In genomic region chr14:99603471-99603933, GRCh38 we compare ENCODE assay signal across 1 cellular context.
TF ChIP-seq lines count a peak whose summit lies in the region.

No MANE protein-coding gene starts in this region.

TF ChIP-seq in HepG2, 621 proteins besides CTCF, POLR2A, EP300 and RAD21 (continued from another document and continues in another):
- TF ChIP-seq CBFB (CRISPR knock-in tag; IDR thresholded peaks at IDR 0.05) (peak; percentile 71), ZSCAN30 (CRISPR knock-in tag; IDR thresholded peaks at IDR 0.05) (0 out of 2 replicates have a peak, but pooled peaks have one; percentile 49), MAZ (IDR thresholded peaks at IDR 0.05; ENCODE audit: borderline replicate concordance, low read depth, low read length) (no peak), MAZ (CRISPR knock-in tag; IDR thresholded peaks at IDR 0.05; ENCODE audit: low read depth) (peak; percentile 84), PRMT3 (CRISPR knock-in tag; IDR thresholded peaks at IDR 0.05; ENCODE audit: borderline replicate concordance, low read depth) (0 out of 2 replicates have a peak, but pooled peaks have one; percentile 91), ZNF747 (CRISPR knock-in tag; IDR thresholded peaks at IDR 0.05; ENCODE audit: borderline replicate concordance) (peak; percentile 70; the same call in 1 of the 2 replicates), ZNF543 (CRISPR knock-in tag; IDR thresholded peaks at IDR 0.05) (peak; percentile 87; the same call in 1 of the 2 replicates), ZNF10 (CRISPR knock-in tag; IDR thresholded peaks at IDR 0.05; ENCODE audit: borderline replicate concordance, low read depth) (no peak), TOE1 (CRISPR knock-in tag; IDR thresholded peaks at IDR 0.05) (peak; percentile 69; the same call in 1 of the 2 replicates), ZNF382 (CRISPR knock-in tag; IDR thresholded peaks at IDR 0.05; ENCODE audit: borderline replicate concordance) (no peak), KLF15 (CRISPR knock-in tag; IDR thresholded peaks at IDR 0.05; ENCODE audit: borderline replicate concordance) (peak; percentile 98; the same call in 1 of the 2 replicates), PRDM10 (CRISPR knock-in tag; IDR thresholded peaks at IDR 0.05; ENCODE audit: low read depth) (no peak), ZNF44 (CRISPR knock-in tag; IDR thresholded peaks at IDR 0.05) (no peak), PHB2 (IDR thresholded peaks at IDR 0.05; ENCODE audit: partially characterized antibody) (no peak), ZNF547 (CRISPR knock-in tag; IDR thresholded peaks at IDR 0.05) (peak; percentile 97), ZNF180 (CRISPR knock-in tag; IDR thresholded peaks at IDR 0.05; ENCODE audit: borderline replicate concordance, low read depth) (no peak), EED (CRISPR knock-in tag; IDR thresholded peaks at IDR 0.05) (peak; percentile 99), ZNF788 (CRISPR knock-in tag; IDR thresholded peaks at IDR 0.05; ENCODE audit: borderline replicate concordance) (peak; percentile 90), ATF7-NPFF (CRISPR knock-in tag; IDR thresholded peaks at IDR 0.05; ENCODE audit: low read depth) (peak; percentile 99), ZNF782 (CRISPR knock-in tag; IDR thresholded peaks at IDR 0.05; ENCODE audit: borderline replicate concordance) (peak; percentile 98; the same call in 1 of the 2 replicates), ARNT (IDR thresholded peaks at IDR 0.05) (no peak), BORCS8-MEF2B (CRISPR knock-in tag; IDR thresholded peaks at IDR 0.05) (peak; percentile 98), HDAC6 (IDR thresholded peaks at IDR 0.05; ENCODE audit: low read depth, low read length) (no peak), ZNF24 (IDR thresholded peaks at IDR 0.05) (no peak), ZNF737 (CRISPR knock-in tag; IDR thresholded peaks at IDR 0.05; ENCODE audit: borderline replicate concordance) (peak; percentile 64; the same call in 1 of the 2 replicates), DMAP1 (CRISPR knock-in tag; IDR thresholded peaks at IDR 0.05) (peak; percentile 58; the same call in 1 of the 2 replicates), TEAD2 (CRISPR knock-in tag; IDR thresholded peaks at IDR 0.05) (peak; percentile 98), MLX (CRISPR knock-in tag; IDR thresholded peaks at IDR 0.05) (peak; percentile 25; the same call in 1 of the 2 replicates), ZNF232 (CRISPR knock-in tag; IDR thresholded peaks at IDR 0.05; ENCODE audit: borderline replicate concordance) (peak; percentile 97), ZBTB34 (CRISPR knock-in tag; IDR thresholded peaks at IDR 0.05) (no peak), GABPB1 (CRISPR knock-in tag; IDR thresholded peaks at IDR 0.05) (peak; percentile 67)
- TF ChIP-seq, protein P1, sequence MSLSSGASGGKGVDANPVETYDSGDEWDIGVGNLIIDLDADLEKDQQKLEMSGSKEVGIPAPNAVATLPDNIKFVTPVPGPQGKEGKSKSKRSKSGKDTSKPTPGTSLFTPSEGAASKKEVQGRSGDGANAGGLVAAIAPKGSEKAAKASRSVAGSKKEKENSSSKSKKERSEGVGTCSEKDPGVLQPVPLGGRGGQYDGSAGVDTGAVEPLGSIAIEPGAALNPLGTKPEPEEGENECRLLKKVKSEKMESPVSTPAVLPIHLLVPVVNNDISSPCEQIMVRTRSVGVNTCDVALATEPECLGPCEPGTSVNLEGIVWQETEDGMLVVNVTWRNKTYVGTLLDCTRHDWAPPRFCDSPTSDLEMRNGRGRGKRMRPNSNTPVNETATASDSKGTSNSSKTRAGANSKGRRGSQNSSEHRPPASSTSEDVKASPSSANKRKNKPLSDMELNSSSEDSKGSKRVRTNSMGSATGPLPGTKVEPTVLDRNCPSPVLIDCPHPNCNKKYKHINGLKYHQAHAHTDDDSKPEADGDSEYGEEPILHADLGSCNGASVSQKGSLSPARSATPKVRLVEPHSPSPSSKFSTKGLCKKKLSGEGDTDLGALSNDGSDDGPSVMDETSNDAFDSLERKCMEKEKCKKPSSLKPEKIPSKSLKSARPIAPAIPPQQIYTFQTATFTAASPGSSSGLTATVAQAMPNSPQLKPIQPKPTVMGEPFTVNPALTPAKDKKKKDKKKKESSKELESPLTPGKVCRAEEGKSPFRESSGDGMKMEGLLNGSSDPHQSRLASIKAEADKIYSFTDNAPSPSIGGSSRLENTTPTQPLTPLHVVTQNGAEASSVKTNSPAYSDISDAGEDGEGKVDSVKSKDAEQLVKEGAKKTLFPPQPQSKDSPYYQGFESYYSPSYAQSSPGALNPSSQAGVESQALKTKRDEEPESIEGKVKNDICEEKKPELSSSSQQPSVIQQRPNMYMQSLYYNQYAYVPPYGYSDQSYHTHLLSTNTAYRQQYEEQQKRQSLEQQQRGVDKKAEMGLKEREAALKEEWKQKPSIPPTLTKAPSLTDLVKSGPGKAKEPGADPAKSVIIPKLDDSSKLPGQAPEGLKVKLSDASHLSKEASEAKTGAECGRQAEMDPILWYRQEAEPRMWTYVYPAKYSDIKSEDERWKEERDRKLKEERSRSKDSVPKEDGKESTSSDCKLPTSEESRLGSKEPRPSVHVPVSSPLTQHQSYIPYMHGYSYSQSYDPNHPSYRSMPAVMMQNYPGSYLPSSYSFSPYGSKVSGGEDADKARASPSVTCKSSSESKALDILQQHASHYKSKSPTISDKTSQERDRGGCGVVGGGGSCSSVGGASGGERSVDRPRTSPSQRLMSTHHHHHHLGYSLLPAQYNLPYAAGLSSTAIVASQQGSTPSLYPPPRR (CRISPR knock-in tag; IDR thresholded peaks at IDR 0.05; ENCODE audit: borderline replicate concordance), result peak; percentile 46; the same call in 1 of the 2 replicates
- TF ChIP-seq, protein P2, sequence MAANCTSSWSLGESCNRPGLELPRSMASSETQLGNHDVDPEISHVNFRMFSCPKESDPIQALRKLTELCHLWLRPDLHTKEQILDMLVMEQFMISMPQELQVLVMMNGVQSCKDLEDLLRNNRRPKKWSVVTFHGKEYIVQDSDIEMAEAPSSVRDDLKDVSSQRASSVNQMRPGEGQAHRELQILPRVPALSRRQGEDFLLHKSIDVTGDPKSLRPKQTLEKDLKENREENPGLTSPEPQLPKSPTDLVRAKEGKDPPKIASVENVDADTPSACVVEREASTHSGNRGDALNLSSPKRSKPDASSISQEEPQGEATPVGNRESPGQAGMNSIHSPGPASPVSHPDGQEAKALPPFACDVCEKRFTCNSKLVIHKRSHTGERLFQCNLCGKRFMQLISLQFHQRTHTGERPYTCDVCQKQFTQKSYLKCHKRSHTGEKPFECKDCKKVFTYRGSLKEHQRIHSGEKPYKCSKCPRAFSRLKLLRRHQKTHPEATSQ (CRISPR knock-in tag; IDR thresholded peaks at IDR 0.05; ENCODE audit: borderline replicate concordance), result 0 out of 2 replicates have a peak, but pooled peaks have one; percentile 53
- TF ChIP-seq, protein P3, sequence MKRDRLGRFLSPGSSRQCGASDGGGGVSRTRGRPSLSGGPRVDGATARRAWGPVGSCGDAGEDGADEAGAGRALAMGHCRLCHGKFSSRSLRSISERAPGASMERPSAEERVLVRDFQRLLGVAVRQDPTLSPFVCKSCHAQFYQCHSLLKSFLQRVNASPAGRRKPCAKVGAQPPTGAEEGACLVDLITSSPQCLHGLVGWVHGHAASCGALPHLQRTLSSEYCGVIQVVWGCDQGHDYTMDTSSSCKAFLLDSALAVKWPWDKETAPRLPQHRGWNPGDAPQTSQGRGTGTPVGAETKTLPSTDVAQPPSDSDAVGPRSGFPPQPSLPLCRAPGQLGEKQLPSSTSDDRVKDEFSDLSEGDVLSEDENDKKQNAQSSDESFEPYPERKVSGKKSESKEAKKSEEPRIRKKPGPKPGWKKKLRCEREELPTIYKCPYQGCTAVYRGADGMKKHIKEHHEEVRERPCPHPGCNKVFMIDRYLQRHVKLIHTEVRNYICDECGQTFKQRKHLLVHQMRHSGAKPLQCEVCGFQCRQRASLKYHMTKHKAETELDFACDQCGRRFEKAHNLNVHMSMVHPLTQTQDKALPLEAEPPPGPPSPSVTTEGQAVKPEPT (CRISPR knock-in tag; IDR thresholded peaks at IDR 0.05; ENCODE audit: low read depth), result peak; percentile 64; the same call in 1 of the 2 replicates
- TF ChIP-seq, protein P4, sequence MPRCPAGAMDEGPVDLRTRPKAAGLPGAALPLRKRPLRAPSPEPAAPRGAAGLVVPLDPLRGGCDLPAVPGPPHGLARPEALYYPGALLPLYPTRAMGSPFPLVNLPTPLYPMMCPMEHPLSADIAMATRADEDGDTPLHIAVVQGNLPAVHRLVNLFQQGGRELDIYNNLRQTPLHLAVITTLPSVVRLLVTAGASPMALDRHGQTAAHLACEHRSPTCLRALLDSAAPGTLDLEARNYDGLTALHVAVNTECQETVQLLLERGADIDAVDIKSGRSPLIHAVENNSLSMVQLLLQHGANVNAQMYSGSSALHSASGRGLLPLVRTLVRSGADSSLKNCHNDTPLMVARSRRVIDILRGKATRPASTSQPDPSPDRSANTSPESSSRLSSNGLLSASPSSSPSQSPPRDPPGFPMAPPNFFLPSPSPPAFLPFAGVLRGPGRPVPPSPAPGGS (CRISPR knock-in tag; IDR thresholded peaks at IDR 0.05), result peak; percentile 98
- TF ChIP-seq, protein P5, sequence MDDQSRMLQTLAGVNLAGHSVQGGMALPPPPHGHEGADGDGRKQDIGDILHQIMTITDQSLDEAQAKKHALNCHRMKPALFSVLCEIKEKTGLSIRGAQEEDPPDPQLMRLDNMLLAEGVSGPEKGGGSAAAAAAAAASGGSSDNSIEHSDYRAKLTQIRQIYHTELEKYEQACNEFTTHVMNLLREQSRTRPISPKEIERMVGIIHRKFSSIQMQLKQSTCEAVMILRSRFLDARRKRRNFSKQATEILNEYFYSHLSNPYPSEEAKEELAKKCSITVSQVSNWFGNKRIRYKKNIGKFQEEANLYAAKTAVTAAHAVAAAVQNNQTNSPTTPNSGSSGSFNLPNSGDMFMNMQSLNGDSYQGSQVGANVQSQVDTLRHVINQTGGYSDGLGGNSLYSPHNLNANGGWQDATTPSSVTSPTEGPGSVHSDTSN (CRISPR knock-in tag; IDR thresholded peaks at IDR 0.05; ENCODE audit: borderline replicate concordance), result peak; percentile 96
- TF ChIP-seq, protein P6, sequence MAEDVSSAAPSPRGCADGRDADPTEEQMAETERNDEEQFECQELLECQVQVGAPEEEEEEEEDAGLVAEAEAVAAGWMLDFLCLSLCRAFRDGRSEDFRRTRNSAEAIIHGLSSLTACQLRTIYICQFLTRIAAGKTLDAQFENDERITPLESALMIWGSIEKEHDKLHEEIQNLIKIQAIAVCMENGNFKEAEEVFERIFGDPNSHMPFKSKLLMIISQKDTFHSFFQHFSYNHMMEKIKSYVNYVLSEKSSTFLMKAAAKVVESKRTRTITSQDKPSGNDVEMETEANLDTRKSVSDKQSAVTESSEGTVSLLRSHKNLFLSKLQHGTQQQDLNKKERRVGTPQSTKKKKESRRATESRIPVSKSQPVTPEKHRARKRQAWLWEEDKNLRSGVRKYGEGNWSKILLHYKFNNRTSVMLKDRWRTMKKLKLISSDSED (CRISPR knock-in tag; IDR thresholded peaks at IDR 0.05), result peak; percentile 98
- TF ChIP-seq, protein P7, sequence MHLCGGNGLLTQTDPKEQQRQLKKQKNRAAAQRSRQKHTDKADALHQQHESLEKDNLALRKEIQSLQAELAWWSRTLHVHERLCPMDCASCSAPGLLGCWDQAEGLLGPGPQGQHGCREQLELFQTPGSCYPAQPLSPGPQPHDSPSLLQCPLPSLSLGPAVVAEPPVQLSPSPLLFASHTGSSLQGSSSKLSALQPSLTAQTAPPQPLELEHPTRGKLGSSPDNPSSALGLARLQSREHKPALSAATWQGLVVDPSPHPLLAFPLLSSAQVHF (CRISPR knock-in tag; IDR thresholded peaks at IDR 0.05), result peak; percentile 98
